ENCODE assay signal across 1 cellular context in the genomic region with DNA sequence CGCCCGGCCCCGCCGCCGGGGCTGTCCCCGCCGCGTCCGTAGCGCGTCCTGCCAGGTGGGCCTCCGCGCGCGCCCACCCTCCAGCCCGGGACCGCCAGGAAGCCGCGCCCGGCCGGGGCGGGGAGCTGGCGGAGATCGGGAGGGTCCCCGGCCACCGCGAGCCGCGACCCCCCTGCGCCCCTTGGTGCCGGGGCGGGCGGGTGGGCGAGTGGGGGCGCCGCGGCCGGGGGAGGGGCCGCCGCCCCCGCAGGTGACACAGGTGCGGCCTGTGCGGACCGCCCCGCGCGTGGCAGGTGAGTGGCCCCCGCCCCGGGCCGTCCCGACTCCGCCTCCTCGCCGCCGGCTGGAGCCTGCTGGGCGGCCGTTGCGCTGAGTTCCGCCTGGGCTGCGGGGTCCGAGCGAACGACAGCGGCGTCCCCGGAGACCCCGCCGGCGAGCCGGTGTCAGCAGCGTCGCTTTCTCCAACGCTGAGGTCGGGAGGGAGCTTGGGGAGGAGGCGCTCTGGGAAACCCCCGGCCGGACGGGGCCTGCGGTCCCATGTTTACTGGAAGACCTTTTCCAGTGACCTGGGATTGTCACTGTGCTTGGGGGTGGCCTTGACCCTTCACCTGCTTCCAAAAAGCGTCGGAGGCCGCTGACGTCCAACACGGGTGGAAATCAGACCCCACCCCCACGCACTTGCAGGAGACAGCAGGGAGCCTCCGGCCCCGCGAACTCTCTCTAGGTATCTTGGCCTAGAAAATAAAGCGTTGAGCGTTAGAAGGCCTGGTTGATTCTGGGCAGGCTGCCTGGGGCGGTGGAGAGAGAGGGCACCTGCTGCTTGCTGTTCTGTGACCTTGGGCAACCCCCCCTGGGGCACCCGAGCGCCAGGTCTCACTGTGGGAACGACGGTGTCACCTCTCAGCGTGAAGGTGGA.
TF ChIP-seq lines count a peak whose summit lies in the region.

No MANE protein-coding gene starts in this region.

TF ChIP-seq in HepG2, 621 proteins besides CTCF, POLR2A, EP300 and RAD21 (continued from another document and continues in another):
- peak; percentile 88 for TF ChIP-seq NR2C2 (CRISPR knock-in tag; IDR thresholded peaks at IDR 0.05; ENCODE audit: borderline replicate concordance)
- TF ChIP-seq, protein P1, sequence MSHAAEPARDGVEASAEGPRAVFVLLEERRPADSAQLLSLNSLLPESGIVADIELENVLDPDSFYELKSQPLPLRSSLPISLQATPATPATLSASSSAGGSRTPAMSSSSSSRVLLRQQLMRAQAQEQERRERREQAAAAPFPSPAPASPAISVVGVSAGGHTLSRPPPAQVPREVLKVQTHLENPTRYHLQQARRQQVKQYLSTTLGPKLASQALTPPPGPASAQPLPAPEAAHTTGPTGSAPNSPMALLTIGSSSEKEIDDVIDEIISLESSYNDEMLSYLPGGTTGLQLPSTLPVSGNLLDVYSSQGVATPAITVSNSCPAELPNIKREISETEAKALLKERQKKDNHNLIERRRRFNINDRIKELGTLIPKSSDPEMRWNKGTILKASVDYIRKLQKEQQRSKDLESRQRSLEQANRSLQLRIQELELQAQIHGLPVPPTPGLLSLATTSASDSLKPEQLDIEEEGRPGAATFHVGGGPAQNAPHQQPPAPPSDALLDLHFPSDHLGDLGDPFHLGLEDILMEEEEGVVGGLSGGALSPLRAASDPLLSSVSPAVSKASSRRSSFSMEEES (CRISPR knock-in tag; IDR thresholded peaks at IDR 0.05) = no peak
- no peak for TF ChIP-seq MBNL3 (CRISPR knock-in tag; conservative IDR thresholded peaks at IDR 0.05)
- TF ChIP-seq REXO4 (CRISPR knock-in tag; IDR thresholded peaks at IDR 0.05; ENCODE audit: borderline replicate concordance) = no peak
- TF ChIP-seq ZNF569 (CRISPR knock-in tag; IDR thresholded peaks at IDR 0.05; ENCODE audit: borderline replicate concordance) = no peak
- TF ChIP-seq HMG20A (CRISPR knock-in tag; IDR thresholded peaks at IDR 0.05; ENCODE audit: borderline replicate concordance) = peak; percentile 17; the same call in 1 of the 2 replicates
- TF ChIP-seq ZNF263 (CRISPR knock-in tag; IDR thresholded peaks at IDR 0.05) = peak; percentile 28; the same call in 1 of the 2 replicates
- TF ChIP-seq ZNF709 (CRISPR knock-in tag; IDR thresholded peaks at IDR 0.05) = no peak
- TF ChIP-seq ZNF350 (CRISPR knock-in tag; IDR thresholded peaks at IDR 0.05; ENCODE audit: borderline replicate concordance, low read depth) = peak; percentile 36; the same call in 1 of the 2 replicates
- TF ChIP-seq, protein P2, sequence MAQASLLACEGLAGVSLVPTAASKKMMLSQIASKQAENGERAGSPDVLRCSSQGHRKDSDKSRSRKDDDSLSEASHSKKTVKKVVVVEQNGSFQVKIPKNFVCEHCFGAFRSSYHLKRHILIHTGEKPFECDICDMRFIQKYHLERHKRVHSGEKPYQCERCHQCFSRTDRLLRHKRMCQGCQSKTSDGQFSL (CRISPR knock-in tag; IDR thresholded peaks at IDR 0.05) = 0 out of 2 replicates have a peak, but pooled peaks have one; percentile 25
- no peak for TF ChIP-seq NPAS2 (CRISPR knock-in tag; IDR thresholded peaks at IDR 0.05; ENCODE audit: borderline replicate concordance)
- no peak for TF ChIP-seq RORA (CRISPR knock-in tag; IDR thresholded peaks at IDR 0.05)
- TF ChIP-seq, protein P3, sequence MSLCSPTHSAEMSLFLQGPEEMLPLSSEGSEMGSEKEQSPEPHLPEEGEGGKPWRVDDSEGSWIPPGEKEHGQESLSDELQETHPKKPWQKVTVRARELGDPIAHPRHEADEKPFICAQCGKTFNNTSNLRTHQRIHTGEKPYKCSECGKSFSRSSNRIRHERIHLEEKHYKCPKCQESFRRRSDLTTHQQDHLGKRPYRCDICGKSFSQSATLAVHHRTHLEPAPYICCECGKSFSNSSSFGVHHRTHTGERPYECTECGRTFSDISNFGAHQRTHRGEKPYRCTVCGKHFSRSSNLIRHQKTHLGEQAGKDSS (CRISPR knock-in tag; IDR thresholded peaks at IDR 0.05; ENCODE audit: borderline replicate concordance, low read depth) = 0 out of 2 replicates have a peak, but pooled peaks have one; percentile 52
- no peak for TF ChIP-seq ZNF678 (CRISPR knock-in tag; IDR thresholded peaks at IDR 0.05)
- TF ChIP-seq RFXAP (CRISPR knock-in tag; IDR thresholded peaks at IDR 0.05; ENCODE audit: borderline replicate concordance) = 0 out of 2 replicates have a peak, but pooled peaks have one; percentile 64
- no peak for TF ChIP-seq HOXA5 (CRISPR knock-in tag; IDR thresholded peaks at IDR 0.05)
- no peak for TF ChIP-seq ZNF33B (CRISPR knock-in tag; IDR thresholded peaks at IDR 0.05)
- no peak for TF ChIP-seq MTF2 (CRISPR knock-in tag; IDR thresholded peaks at IDR 0.05; ENCODE audit: borderline replicate concordance)
- TF ChIP-seq ZSCAN29 (CRISPR knock-in tag; conservative IDR thresholded peaks at IDR 0.05) = no peak
- no peak for TF ChIP-seq ZNF792 (CRISPR knock-in tag; IDR thresholded peaks at IDR 0.05)
- no peak for TF ChIP-seq STAG1 (CRISPR knock-in tag; IDR thresholded peaks at IDR 0.05)
- peak; percentile 42; the same call in 1 of the 2 replicates for TF ChIP-seq ZNF782 (CRISPR knock-in tag; IDR thresholded peaks at IDR 0.05; ENCODE audit: borderline replicate concordance)
- TF ChIP-seq TBL1XR1 (IDR thresholded peaks at IDR 0.05; ENCODE audit: borderline replicate concordance, low read length, partially characterized antibody) = no peak
- TF ChIP-seq, protein P4, sequence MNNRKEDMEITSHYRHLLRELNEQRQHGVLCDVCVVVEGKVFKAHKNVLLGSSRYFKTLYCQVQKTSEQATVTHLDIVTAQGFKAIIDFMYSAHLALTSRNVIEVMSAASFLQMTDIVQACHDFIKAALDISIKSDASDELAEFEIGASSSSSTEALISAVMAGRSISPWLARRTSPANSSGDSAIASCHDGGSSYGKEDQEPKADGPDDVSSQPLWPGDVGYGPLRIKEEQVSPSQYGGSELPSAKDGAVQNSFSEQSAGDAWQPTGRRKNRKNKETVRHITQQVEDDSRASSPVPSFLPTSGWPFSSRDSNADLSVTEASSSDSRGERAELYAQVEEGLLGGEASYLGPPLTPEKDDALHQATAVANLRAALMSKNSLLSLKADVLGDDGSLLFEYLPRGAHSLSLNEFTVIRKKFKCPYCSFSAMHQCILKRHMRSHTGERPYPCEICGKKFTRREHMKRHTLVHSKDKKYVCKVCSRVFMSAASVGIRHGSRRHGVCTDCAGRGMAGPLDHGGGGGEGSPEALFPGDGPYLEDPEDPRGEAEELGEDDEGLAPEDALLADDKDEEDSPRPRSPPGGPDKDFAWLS (CRISPR knock-in tag; IDR thresholded peaks at IDR 0.05; ENCODE audit: borderline replicate concordance) = peak; percentile 35; the same call in 1 of the 2 replicates
- TF ChIP-seq, protein P5, sequence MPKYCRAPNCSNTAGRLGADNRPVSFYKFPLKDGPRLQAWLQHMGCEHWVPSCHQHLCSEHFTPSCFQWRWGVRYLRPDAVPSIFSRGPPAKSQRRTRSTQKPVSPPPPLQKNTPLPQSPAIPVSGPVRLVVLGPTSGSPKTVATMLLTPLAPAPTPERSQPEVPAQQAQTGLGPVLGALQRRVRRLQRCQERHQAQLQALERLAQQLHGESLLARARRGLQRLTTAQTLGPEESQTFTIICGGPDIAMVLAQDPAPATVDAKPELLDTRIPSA (CRISPR knock-in tag; IDR thresholded peaks at IDR 0.05; ENCODE audit: borderline replicate concordance) = no peak
- TF ChIP-seq, protein P6, sequence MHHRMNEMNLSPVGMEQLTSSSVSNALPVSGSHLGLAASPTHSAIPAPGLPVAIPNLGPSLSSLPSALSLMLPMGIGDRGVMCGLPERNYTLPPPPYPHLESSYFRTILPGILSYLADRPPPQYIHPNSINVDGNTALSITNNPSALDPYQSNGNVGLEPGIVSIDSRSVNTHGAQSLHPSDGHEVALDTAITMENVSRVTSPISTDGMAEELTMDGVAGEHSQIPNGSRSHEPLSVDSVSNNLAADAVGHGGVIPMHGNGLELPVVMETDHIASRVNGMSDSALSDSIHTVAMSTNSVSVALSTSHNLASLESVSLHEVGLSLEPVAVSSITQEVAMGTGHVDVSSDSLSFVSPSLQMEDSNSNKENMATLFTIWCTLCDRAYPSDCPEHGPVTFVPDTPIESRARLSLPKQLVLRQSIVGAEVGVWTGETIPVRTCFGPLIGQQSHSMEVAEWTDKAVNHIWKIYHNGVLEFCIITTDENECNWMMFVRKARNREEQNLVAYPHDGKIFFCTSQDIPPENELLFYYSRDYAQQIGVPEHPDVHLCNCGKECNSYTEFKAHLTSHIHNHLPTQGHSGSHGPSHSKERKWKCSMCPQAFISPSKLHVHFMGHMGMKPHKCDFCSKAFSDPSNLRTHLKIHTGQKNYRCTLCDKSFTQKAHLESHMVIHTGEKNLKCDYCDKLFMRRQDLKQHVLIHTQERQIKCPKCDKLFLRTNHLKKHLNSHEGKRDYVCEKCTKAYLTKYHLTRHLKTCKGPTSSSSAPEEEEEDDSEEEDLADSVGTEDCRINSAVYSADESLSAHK (CRISPR knock-in tag; IDR thresholded peaks at IDR 0.05; ENCODE audit: borderline replicate concordance) = no peak
- no peak for TF ChIP-seq TBP (CRISPR knock-in tag; IDR thresholded peaks at IDR 0.05)
- no peak for TF ChIP-seq MED13 (CRISPR knock-in tag; IDR thresholded peaks at IDR 0.05)
- no peak for TF ChIP-seq POGZ (CRISPR knock-in tag; IDR thresholded peaks at IDR 0.05)
- TF ChIP-seq AGO1 (IDR thresholded peaks at IDR 0.05; ENCODE audit: low read depth, low read length, poor library complexity, severe bottlenecking) = no peak
- TF ChIP-seq, protein P7, sequence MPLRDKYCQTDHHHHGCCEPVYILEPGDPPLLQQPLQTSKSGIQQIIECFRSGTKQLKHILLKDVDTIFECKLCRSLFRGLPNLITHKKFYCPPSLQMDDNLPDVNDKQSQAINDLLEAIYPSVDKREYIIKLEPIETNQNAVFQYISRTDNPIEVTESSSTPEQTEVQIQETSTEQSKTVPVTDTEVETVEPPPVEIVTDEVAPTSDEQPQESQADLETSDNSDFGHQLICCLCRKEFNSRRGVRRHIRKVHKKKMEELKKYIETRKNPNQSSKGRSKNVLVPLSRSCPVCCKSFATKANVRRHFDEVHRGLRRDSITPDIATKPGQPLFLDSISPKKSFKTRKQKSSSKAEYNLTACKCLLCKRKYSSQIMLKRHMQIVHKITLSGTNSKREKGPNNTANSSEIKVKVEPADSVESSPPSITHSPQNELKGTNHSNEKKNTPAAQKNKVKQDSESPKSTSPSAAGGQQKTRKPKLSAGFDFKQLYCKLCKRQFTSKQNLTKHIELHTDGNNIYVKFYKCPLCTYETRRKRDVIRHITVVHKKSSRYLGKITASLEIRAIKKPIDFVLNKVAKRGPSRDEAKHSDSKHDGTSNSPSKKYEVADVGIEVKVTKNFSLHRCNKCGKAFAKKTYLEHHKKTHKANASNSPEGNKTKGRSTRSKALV (CRISPR knock-in tag; IDR thresholded peaks at IDR 0.05) = peak; percentile 20; the same call in 1 of the 2 replicates
- TF ChIP-seq NRL (CRISPR knock-in tag; IDR thresholded peaks at IDR 0.05; ENCODE audit: borderline replicate concordance) = peak; percentile 57
- TF ChIP-seq PHF21A (CRISPR knock-in tag; IDR thresholded peaks at IDR 0.05) = no peak
- TF ChIP-seq GABPB1 (CRISPR knock-in tag; IDR thresholded peaks at IDR 0.05) = peak; percentile 49; the same call in 1 of the 2 replicates
- TF ChIP-seq, protein P8, sequence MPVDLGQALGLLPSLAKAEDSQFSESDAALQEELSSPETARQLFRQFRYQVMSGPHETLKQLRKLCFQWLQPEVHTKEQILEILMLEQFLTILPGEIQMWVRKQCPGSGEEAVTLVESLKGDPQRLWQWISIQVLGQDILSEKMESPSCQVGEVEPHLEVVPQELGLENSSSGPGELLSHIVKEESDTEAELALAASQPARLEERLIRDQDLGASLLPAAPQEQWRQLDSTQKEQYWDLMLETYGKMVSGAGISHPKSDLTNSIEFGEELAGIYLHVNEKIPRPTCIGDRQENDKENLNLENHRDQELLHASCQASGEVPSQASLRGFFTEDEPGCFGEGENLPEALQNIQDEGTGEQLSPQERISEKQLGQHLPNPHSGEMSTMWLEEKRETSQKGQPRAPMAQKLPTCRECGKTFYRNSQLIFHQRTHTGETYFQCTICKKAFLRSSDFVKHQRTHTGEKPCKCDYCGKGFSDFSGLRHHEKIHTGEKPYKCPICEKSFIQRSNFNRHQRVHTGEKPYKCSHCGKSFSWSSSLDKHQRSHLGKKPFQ (CRISPR knock-in tag; IDR thresholded peaks at IDR 0.05; ENCODE audit: insufficient replicate concordance) = peak; percentile 47
- TF ChIP-seq, protein P9, sequence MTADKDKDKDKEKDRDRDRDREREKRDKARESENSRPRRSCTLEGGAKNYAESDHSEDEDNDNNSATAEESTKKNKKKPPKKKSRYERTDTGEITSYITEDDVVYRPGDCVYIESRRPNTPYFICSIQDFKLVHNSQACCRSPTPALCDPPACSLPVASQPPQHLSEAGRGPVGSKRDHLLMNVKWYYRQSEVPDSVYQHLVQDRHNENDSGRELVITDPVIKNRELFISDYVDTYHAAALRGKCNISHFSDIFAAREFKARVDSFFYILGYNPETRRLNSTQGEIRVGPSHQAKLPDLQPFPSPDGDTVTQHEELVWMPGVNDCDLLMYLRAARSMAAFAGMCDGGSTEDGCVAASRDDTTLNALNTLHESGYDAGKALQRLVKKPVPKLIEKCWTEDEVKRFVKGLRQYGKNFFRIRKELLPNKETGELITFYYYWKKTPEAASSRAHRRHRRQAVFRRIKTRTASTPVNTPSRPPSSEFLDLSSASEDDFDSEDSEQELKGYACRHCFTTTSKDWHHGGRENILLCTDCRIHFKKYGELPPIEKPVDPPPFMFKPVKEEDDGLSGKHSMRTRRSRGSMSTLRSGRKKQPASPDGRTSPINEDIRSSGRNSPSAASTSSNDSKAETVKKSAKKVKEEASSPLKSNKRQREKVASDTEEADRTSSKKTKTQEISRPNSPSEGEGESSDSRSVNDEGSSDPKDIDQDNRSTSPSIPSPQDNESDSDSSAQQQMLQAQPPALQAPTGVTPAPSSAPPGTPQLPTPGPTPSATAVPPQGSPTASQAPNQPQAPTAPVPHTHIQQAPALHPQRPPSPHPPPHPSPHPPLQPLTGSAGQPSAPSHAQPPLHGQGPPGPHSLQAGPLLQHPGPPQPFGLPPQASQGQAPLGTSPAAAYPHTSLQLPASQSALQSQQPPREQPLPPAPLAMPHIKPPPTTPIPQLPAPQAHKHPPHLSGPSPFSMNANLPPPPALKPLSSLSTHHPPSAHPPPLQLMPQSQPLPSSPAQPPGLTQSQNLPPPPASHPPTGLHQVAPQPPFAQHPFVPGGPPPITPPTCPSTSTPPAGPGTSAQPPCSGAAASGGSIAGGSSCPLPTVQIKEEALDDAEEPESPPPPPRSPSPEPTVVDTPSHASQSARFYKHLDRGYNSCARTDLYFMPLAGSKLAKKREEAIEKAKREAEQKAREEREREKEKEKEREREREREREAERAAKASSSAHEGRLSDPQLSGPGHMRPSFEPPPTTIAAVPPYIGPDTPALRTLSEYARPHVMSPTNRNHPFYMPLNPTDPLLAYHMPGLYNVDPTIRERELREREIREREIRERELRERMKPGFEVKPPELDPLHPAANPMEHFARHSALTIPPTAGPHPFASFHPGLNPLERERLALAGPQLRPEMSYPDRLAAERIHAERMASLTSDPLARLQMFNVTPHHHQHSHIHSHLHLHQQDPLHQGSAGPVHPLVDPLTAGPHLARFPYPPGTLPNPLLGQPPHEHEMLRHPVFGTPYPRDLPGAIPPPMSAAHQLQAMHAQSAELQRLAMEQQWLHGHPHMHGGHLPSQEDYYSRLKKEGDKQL (CRISPR knock-in tag; IDR thresholded peaks at IDR 0.05; ENCODE audit: low read depth) = no peak
- TF ChIP-seq RBFOX2 (IDR thresholded peaks at IDR 0.05; ENCODE audit: low read depth, low read length) = peak; percentile 73; the same call in 1 of the 2 replicates
